1 cellular context compared by ENCODE assay signal in genomic region chr7:141649137-141649864, GRCh38.
A peak's percentile ranks its signal among the peaks of the same experiment; 100 is the strongest.
TF ChIP-seq lines count a peak whose summit lies in the region.

No MANE protein-coding gene starts in this region.

TF ChIP-seq in HEK293, 187 proteins besides CTCF, POLR2A, EP300 and RAD21 (continued from another document):
- TF ChIP-seq, protein P1, sequence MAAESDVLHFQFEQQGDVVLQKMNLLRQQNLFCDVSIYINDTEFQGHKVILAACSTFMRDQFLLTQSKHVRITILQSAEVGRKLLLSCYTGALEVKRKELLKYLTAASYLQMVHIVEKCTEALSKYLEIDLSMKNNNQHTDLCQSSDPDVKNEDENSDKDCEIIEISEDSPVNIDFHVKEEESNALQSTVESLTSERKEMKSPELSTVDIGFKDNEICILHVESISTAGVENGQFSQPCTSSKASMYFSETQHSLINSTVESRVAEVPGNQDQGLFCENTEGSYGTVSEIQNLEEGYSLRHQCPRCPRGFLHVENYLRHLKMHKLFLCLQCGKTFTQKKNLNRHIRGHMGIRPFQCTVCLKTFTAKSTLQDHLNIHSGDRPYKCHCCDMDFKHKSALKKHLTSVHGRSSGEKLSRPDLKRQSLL (tag by site-specific recombination; IDR thresholded peaks at IDR 0.05): 0 out of 2 replicates have a peak, but pooled peaks have one; percentile 8
